Comparison of ENCODE assay signal across 15 cellular contexts in the genomic region with DNA sequence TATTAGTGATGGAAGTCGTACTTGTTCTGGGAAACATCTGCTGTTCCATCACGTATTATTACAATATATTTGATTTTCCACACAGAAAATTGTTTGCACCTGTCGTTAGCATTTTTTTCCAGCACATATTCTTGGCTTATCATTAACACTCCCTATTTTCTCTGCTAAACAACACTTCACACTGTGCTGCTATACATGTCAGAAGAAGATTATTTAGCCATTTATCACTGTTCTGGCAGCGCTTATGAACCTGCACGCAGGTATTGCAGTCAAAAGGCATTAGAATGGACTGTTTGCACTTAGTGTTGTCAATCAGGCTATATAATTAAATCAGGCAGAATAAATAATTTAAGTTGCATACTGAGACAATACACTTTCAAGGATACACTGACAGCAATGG.
"Had no signal": no experiment of that assay in that cellular context is flagged by ENCODE, and none has a peak within 500 bp of the region (broad histone marks: within the 10 kb centered on the region; RNA-seq: fewer than 3 reads in every experiment).

No MANE protein-coding gene starts in this region.

- ATAC-seq: gastroesophageal sphincter, left colon had no signal

- H3K27ac ChIP-seq: dorsolateral prefrontal cortex, gastroesophageal sphincter, neural progenitor cell, ovary, sigmoid colon, stomach, thoracic aorta, WERI-Rb-1 had no signal

- H3K36me3 Mint-ChIP-seq: activated naive CD4-positive, alpha-beta T cell treated with anti-CD3 and anti-CD28 coated beads, Interleukin-2, amount 10 ng/mL, durations not matched to agents 7 days and 5 days; neural progenitor cell had no signal

- H3K4me3 ChIP-seq: dorsolateral prefrontal cortex, gastroesophageal sphincter, neural progenitor cell, ovary, sigmoid colon, stomach, thoracic aorta had no signal

- H3K9me3 ChIP-seq: gastroesophageal sphincter, ovary, sigmoid colon, stomach, thoracic aorta had no signal

- H3K27me3 Mint-ChIP-seq: activated naive CD4-positive, alpha-beta T cell treated with anti-CD3 and anti-CD28 coated beads, Interleukin-2, amount 10 ng/mL, durations not matched to agents 7 days and 5 days had no signal

- H3K36me3 ChIP-seq: gastroesophageal sphincter, neural progenitor cell, ovary, sigmoid colon, stomach, thoracic aorta, WERI-Rb-1 had no signal

- H3K27me3 ChIP-seq: gastroesophageal sphincter, neural progenitor cell, ovary, sigmoid colon, stomach had no signal

- DNase-seq: activated CD4-positive, alpha-beta T cell treated with anti-CD3 and anti-CD28 coated beads, Interleukin-2, amount 50 U/mL, for 48 hours; activated naive CD4-positive, alpha-beta T cell treated with anti-CD3 and anti-CD28 coated beads, Interleukin-2, amount 10 ng/mL, durations not matched to agents 7 days and 5 days; activated T-cell treated with anti-CD3 and anti-CD28 coated beads, Interleukin-2, amount 50 U/mL, for 1 hour; dorsolateral prefrontal cortex; left colon; midbrain; ovary; sigmoid colon; stimulated activated CD4-positive, alpha-beta T cell treated with anti-CD3 and anti-CD28 coated beads, Interleukin-12 subunit alpha, Interleukin-12 subunit beta, amount 100 ng/mL, for 4 hours; stimulated activated CD4-positive, alpha-beta T cell treated with anti-CD3 and anti-CD28 coated beads, Interleukin-2, amount 100 ng/mL, for 24 hours; stomach; WERI-Rb-1 had no signal

- H3K4me1 Mint-ChIP-seq: activated naive CD4-positive, alpha-beta T cell treated with anti-CD3 and anti-CD28 coated beads, Interleukin-2, amount 10 ng/mL, durations not matched to agents 7 days and 5 days; neural progenitor cell had no signal

- H3K4me1 ChIP-seq: gastroesophageal sphincter, neural progenitor cell, sigmoid colon, stomach had no signal

- H3K27ac Mint-ChIP-seq: activated naive CD4-positive, alpha-beta T cell treated with anti-CD3 and anti-CD28 coated beads, Interleukin-2, amount 10 ng/mL, durations not matched to agents 7 days and 5 days; neural progenitor cell had no signal

- H3K4me3 Mint-ChIP-seq: activated naive CD4-positive, alpha-beta T cell treated with anti-CD3 and anti-CD28 coated beads, Interleukin-2, amount 10 ng/mL, durations not matched to agents 7 days and 5 days; neural progenitor cell had no signal
